Comparison of ENCODE assay signal across 9 cellular contexts in genomic region chrX:71053217-71053621, GRCh38. TPM values are rescaled to one million over a fixed set of nuclear protein-coding genes. Genes with fewer than 3 reads are reported as not detected.
DNase-seq lines count a peak whose midpoint lies in the region; ATAC-seq and TF ChIP-seq lines count a peak whose summit lies in the region.
"Had no signal": no experiment of that assay in that cellular context is flagged by ENCODE, and none has a peak within 500 bp of the region (broad histone marks: within the 10 kb centered on the region; RNA-seq: fewer than 3 reads in every experiment).

No MANE protein-coding gene starts in this region.

- peak; percentile 95 for ATAC-seq in HG02623 (IDR thresholded peaks at IDR 0.05; ENCODE audit: unreplicated experiment)

- H3K36me3 ChIP-seq in adrenal gland (replicated peaks in 1 of 2): peaks cover 0 to 4% of the 10 kb centered on the region in 2 donors
- H3K36me3 ChIP-seq in tibial nerve: no peaks in the 10 kb centered on the region

- H3K27me3 ChIP-seq in adrenal gland (peaks cover 3% of the 10 kb centered on the region), tibial nerve (no peaks in the 10 kb centered on the region)

- peak overlapping the region; percentile 63 for H3K4me3 ChIP-seq in GM12865 (ENCODE audit: low read depth, low read length)
- no peak overlapping the region for H3K4me3 ChIP-seq in adrenal gland
- no peak overlapping the region for H3K4me3 ChIP-seq in tibial nerve

- no peak overlapping the region for H3K27ac ChIP-seq in adrenal gland
- H3K27ac ChIP-seq in tibial nerve: no peak overlapping the region

- H3K4me1 ChIP-seq in adrenal gland (replicated peaks in 1 of 2): no peaks in the 10 kb centered on the region
- no peaks in the 10 kb centered on the region for H3K4me1 ChIP-seq in tibial nerve

- TF ChIP-seq CTCF in GM12865 (IDR thresholded peaks at IDR 0.05; ENCODE audit: insufficient read depth, low read depth, low read length, missing control alignments) (no peak), adrenal gland (IDR thresholded peaks at IDR 0.05) (no peak), tibial nerve (IDR thresholded peaks at IDR 0.05) (no peak)

- no peak for TF ChIP-seq EP300 in tibial nerve (IDR thresholded peaks at IDR 0.05)

- intact Hi-C loops in adrenal gland (cut with DNase I): no loop called here

- DNase-seq in GM12865 (ENCODE audit: low read depth) (peak; percentile 90), adrenal gland (peak in 6 of 7 donors; percentile 8 to 61 (median 16)), iris pigment epithelial cell (ENCODE audit: low read depth) (peak; percentile 28), SIG-M5 treated with dmso at 0.1 percent for 504 hours (lab: John Stamatoyannopoulos, UW; ENCODE audit: unreplicated experiment) (no peak), midbrain (lab: John Stamatoyannopoulos, UW) (no peak), tibial nerve (ENCODE audit: low spot score in 2 of 2) (no peak), HuH-7 (ENCODE audit: low spot score) (no peak)
- DNase-seq: GF-D8 had no signal

- no peak for TF ChIP-seq POLR2A in adrenal gland (IDR thresholded peaks at IDR 0.05)
- TF ChIP-seq POLR2A in tibial nerve (IDR thresholded peaks at IDR 0.05): no peak

- no peaks in the 10 kb centered on the region for H3K9me3 ChIP-seq in adrenal gland (replicated peaks in 1 of 3)
- H3K9me3 ChIP-seq in tibial nerve: no peaks in the 10 kb centered on the region

- whole genome bisulfite sequencing in adrenal gland, 4 donors: 55 to 83% (median 58%) methylated on average over 7 to 18 of the region's 18 CpGs; no CpG with 5 or more reads in 1 of the 4 donors
- 54 to 64% methylated on average over 11 to 18 of the region's 18 CpGs for WGBS in tibial nerve, 2 donors

RNA-seq across cellular contexts. Expression of gene SNX12, which starts 14.9 kb away (rescaled TPM):
- 100 to 1,000 TPM in 1 of 8 donors, 10 to 100 TPM in 7; 68.0 to 101 (median 78.8) TPM for total RNA-seq in adrenal gland
- polyA plus RNA-seq in adrenal gland: 10 to 100 TPM; 25.4 to 75.8 (median 42.3) TPM
- 10 to 100 TPM; 41.6 to 52.2 (median 43.1) TPM for total RNA-seq in tibial nerve

RNA-seq across cellular contexts. Expression of gene FOXO4, which starts 42.4 kb away (rescaled TPM):
- total RNA-seq in adrenal gland (100 to 1,000 TPM in 4 of 8 donors, 10 to 100 TPM in 4; 61.3 to 126 (median 89.6) TPM), tibial nerve (10 to 100 TPM; 18.9 to 35.4 (median 30.5) TPM)
- polyA plus RNA-seq in adrenal gland: 10 to 100 TPM; 14.3 to 47.7 (median 34.2) TPM

RNA-seq across cellular contexts. Expression of gene CXorf65, which starts 53.3 kb away (rescaled TPM):
- not detected for total RNA-seq in adrenal gland
- under 1 TPM in 1 of 3 donors, not detected in 2; 0.51 TPM for polyA plus RNA-seq in adrenal gland
- not detected for total RNA-seq in tibial nerve

RNA-seq across cellular contexts. Expression of gene IL2RG, which starts 58.2 kb away (rescaled TPM):
- 1 to 10 TPM; 1.1 to 5.5 (median 2.3) TPM for total RNA-seq in adrenal gland
- polyA plus RNA-seq in adrenal gland: 1 to 10 TPM; 4.3 to 7.0 (median 4.9) TPM
- 10 to 100 TPM in 1 of 4 donors, 1 to 10 TPM in 3; 4.6 to 12.2 (median 5.5) TPM for total RNA-seq in tibial nerve

Comparison
In these comparisons a context has a peak if more than half of its experiments do, and no peak if none do; other contexts are left out.
1. DNase-seq: peak in GM12865 (single experiment), adrenal gland (6 of 7) and iris pigment epithelial cell (single experiment); none in SIG-M5 treated with dmso at 0.1 percent for 504 hours (single experiment), midbrain (single experiment), tibial nerve (0 of 2) and HuH-7 (single experiment).